Comparison of ENCODE assay signal across 25 cellular contexts in the genomic region with DNA sequence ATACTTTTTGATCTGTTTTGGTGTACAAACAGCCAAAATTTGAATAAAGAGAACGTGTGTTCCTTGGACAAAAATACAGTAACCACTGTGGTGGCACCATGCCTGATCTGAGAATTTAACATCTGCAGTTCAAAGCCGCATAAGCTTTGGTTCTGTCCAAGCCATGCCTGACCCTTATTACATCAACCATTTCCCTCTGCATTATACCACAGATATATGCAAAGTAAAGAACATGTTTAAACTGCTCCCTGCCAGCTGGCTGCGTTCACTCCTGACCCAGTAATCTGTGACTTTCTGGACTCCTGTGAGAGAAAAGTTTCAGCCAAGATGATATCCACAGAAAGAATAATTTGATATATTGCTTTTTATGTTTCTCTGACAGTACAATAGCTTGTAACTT.
"Had no signal": no experiment of that assay in that cellular context is flagged by ENCODE, and none has a peak within 500 bp of the region (broad histone marks: within the 10 kb centered on the region; RNA-seq: fewer than 3 reads in every experiment).

No MANE protein-coding gene starts in this region.

- H3K4me3 Mint-ChIP-seq: activated CD8-positive, alpha-beta T cell treated with anti-CD3 and anti-CD28 coated beads, Interleukin-2, amount 10 ng/mL, durations not matched to agents 7 days and 5 days; activated naive CD8-positive, alpha-beta T cell treated with anti-CD3 and anti-CD28 coated beads, Interleukin-2, amount 50 U/mL, for 24 hours; activated T-helper 1 cell treated with anti-CD3 and anti-CD28 coated beads, Interleukin-12 subunit alpha, Interleukin-12 subunit beta, Interleukin-2, Interleukin-4 antibody, amounts not matched to agents 30 ng/mL and 10 ng/mL and 1 ng/mL, durations not matched to agents 14 hours and 24 hours and 36 hours; brain; nephron progenitor cell; stimulated activated effector memory CD8-positive, alpha-beta T cell treated with anti-CD3 and anti-CD28 coated beads, Interleukin-12 subunit alpha, Interleukin-12 subunit beta, amount 100 ng/mL, for 72 hours; stimulated activated naive CD8-positive, alpha-beta T cell treated with anti-CD3 and anti-CD28 coated beads, Interleukin-15, amount 100 ng/mL, for 72 hours; T-cell; T-helper 2 cell treated with Interferon-gamma antibody and Interleukin-4, amounts not matched to agents 5 μg/mL and 100 μg/mL, for 36 hours had no signal

- H3K9me3 Mint-ChIP-seq: brain, nephron progenitor cell had no signal

- H3K4me1 Mint-ChIP-seq: activated naive CD8-positive, alpha-beta T cell treated with anti-CD3 and anti-CD28 coated beads, Interleukin-2, amount 50 U/mL, for 24 hours; nephron progenitor cell; stimulated activated effector memory CD8-positive, alpha-beta T cell treated with anti-CD3 and anti-CD28 coated beads, Interleukin-12 subunit alpha, Interleukin-12 subunit beta, amount 100 ng/mL, for 72 hours; stimulated activated naive CD8-positive, alpha-beta T cell treated with anti-CD3 and anti-CD28 coated beads, Interleukin-15, amount 100 ng/mL, for 72 hours; T-cell had no signal

- H3K4me3 ChIP-seq: heart left ventricle, pancreas, right lobe of liver, tibial artery had no signal

- ATAC-seq: activated CD8-positive, alpha-beta T cell treated with anti-CD3 and anti-CD28 coated beads, Interleukin-2, amount 10 ng/mL, durations not matched to agents 7 days and 5 days; activated naive CD8-positive, alpha-beta T cell treated with anti-CD3 and anti-CD28 coated beads, Interleukin-2, amount 50 U/mL, for 24 hours; esophagus mucosa; heart left ventricle; left colon; pancreas; stimulated activated effector memory CD8-positive, alpha-beta T cell treated with anti-CD3 and anti-CD28 coated beads, Interleukin-12 subunit alpha, Interleukin-12 subunit beta, amount 100 ng/mL, for 72 hours; stimulated activated naive CD8-positive, alpha-beta T cell treated with anti-CD3 and anti-CD28 coated beads, Interleukin-15, amount 100 ng/mL, for 72 hours; T-cell had no signal

- H3K27me3 ChIP-seq: heart left ventricle, right lobe of liver, tibial artery had no signal

- H3K36me3 Mint-ChIP-seq: brain; stimulated activated effector memory CD8-positive, alpha-beta T cell treated with anti-CD3 and anti-CD28 coated beads, Interleukin-12 subunit alpha, Interleukin-12 subunit beta, amount 100 ng/mL, for 72 hours; T-cell had no signal

- DNase-seq: activated CD4-positive, alpha-beta T cell treated with anti-CD3 and anti-CD28 coated beads, Interleukin-2, amount 50 U/mL, for 1 hour; activated CD4-positive, CD25-positive, alpha-beta regulatory T cell treated with anti-CD3 and anti-CD28 coated beads, Interleukin-2, amount 50 U/mL, for 72 hours; activated CD8-positive, alpha-beta T cell treated with anti-CD3 and anti-CD28 coated beads, Interleukin-2, amount 10 ng/mL, durations not matched to agents 7 days and 5 days; activated gamma-delta T cell; activated naive CD4-positive, alpha-beta T cell treated with anti-CD3 and anti-CD28 coated beads, Interleukin-2, amount 50 U/mL, for 16 hours; activated naive CD8-positive, alpha-beta T cell treated with anti-CD3 and anti-CD28 coated beads, Interleukin-2, amount 50 U/mL, for 24 hours; anterior cingulate cortex; caudate nucleus; effector memory CD4-positive, alpha-beta T cell; heart left ventricle; left colon; nephron progenitor cell; pancreas; right lobe of liver; small intestine; stimulated activated CD4-positive, alpha-beta T cell treated with anti-CD3 and anti-CD28 coated beads, Interleukin-2, amount 100 ng/mL, for 24 hours; stimulated activated naive CD8-positive, alpha-beta T cell treated with anti-CD3 and anti-CD28 coated beads, Interleukin-15, amount 100 ng/mL, for 72 hours; T-cell; tibial artery; WERI-Rb-1 had no signal

- H3K4me1 ChIP-seq: right lobe of liver, tibial artery had no signal

- H3K36me3 ChIP-seq: heart left ventricle, pancreas, right lobe of liver, tibial artery, WERI-Rb-1 had no signal

- H3K27ac Mint-ChIP-seq: activated CD8-positive, alpha-beta T cell treated with anti-CD3 and anti-CD28 coated beads, Interleukin-2, amount 10 ng/mL, durations not matched to agents 7 days and 5 days; activated naive CD8-positive, alpha-beta T cell treated with anti-CD3 and anti-CD28 coated beads, Interleukin-2, amount 50 U/mL, for 24 hours; activated T-helper 1 cell treated with anti-CD3 and anti-CD28 coated beads, Interleukin-12 subunit alpha, Interleukin-12 subunit beta, Interleukin-2, Interleukin-4 antibody, amounts not matched to agents 30 ng/mL and 10 ng/mL and 1 ng/mL, durations not matched to agents 14 hours and 24 hours and 36 hours; nephron progenitor cell; stimulated activated effector memory CD8-positive, alpha-beta T cell treated with anti-CD3 and anti-CD28 coated beads, Interleukin-12 subunit alpha, Interleukin-12 subunit beta, amount 100 ng/mL, for 72 hours; stimulated activated naive CD8-positive, alpha-beta T cell treated with anti-CD3 and anti-CD28 coated beads, Interleukin-15, amount 100 ng/mL, for 72 hours; T-cell; T-helper 2 cell treated with Interferon-gamma antibody and Interleukin-4, amounts not matched to agents 5 μg/mL and 100 μg/mL, for 36 hours had no signal

- H3K27me3 Mint-ChIP-seq: activated naive CD8-positive, alpha-beta T cell treated with anti-CD3 and anti-CD28 coated beads, Interleukin-2, amount 50 U/mL, for 24 hours; stimulated activated naive CD8-positive, alpha-beta T cell treated with anti-CD3 and anti-CD28 coated beads, Interleukin-15, amount 100 ng/mL, for 72 hours; T-cell had no signal

- H3K27ac ChIP-seq: heart left ventricle, pancreas, right lobe of liver, tibial artery, WERI-Rb-1 had no signal

- H3K9me3 ChIP-seq: heart left ventricle, pancreas, right lobe of liver, tibial artery had no signal
